Comparison of ENCODE assay signal across 16 cellular contexts in the genomic region with DNA sequence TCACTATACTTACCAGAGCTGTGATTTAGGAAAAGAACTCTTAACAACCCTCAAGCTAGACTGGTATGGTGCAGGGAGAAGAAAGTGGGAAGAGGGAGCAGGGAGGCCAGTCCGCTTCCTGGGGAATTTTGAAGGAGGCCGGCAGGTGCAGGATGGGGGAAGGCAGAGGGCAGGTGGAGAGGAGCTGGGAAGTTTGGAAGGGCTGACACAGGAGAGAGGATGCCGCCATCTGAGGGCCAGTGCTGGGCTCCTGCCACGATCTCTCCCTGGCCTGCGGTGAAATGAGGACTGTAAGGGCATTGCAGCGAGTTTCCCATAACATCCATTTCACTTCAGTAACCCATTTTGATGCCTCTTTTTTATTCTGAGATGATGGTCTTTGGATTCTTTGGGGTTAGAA. TPM values are rescaled to one million over a fixed set of nuclear protein-coding genes. Genes with fewer than 3 reads are reported as not detected.
DNase-seq lines count a peak whose midpoint lies in the region; TF ChIP-seq lines count a peak whose summit lies in the region.
"Had no signal": no experiment of that assay in that cellular context is flagged by ENCODE, and none has a peak within 500 bp of the region (broad histone marks: within the 10 kb centered on the region; RNA-seq: fewer than 3 reads in every experiment).

No MANE protein-coding gene starts in this region.

- H3K27ac ChIP-seq in SJCRH30 (no peak overlapping the region), neuronal stem cell (replicated peaks; ENCODE audit: low read length) (no peak overlapping the region), WERI-Rb-1 (no peak overlapping the region)
- H3K27ac ChIP-seq: A549 had no signal

- H3K4me1 ChIP-seq in SJCRH30 = peaks cover 4% of the 10 kb centered on the region; the same call in 1 of the 2 replicates
- peaks cover 0 to 7% of the 10 kb centered on the region in 2 donors for H3K4me1 ChIP-seq in neuronal stem cell (ENCODE audit: control insufficient read depth in 2 of 2, insufficient read depth in 1 of 2, low read depth in 1 of 2, low read length in 2 of 2)
- H3K4me1 ChIP-seq: A549 had no signal

- H3K27me3 ChIP-seq in SJCRH30 = no peaks in the 10 kb centered on the region
- no peaks in the 10 kb centered on the region for H3K27me3 ChIP-seq in neuronal stem cell (ENCODE audit: control insufficient read depth in 3 of 3, insufficient read depth in 3 of 3, low read depth in 1 of 3, low read length in 3 of 3)
- H3K27me3 ChIP-seq in WERI-Rb-1 (ENCODE audit: insufficient read depth, low read depth, severe bottlenecking) = no peaks in the 10 kb centered on the region

- no peak overlapping the region for H4K8ac ChIP-seq in neuronal stem cell (ENCODE audit: low read depth, low read length)

- no peak overlapping the region for H3K9ac ChIP-seq in neuronal stem cell (ENCODE audit: low read depth, low read length, poor library complexity)

- no peak overlapping the region for H2BK120ac ChIP-seq in neuronal stem cell (ENCODE audit: low read depth, low read length)

- H3K36me3 ChIP-seq in SJCRH30 (no peaks in the 10 kb centered on the region; the same call in 1 of the 2 replicates), neuronal stem cell (replicated peaks in 1 of 2; ENCODE audit: control insufficient read depth in 2 of 2, insufficient read depth in 2 of 2, low read length in 2 of 2) (peaks cover 5 to 9% of the 10 kb centered on the region in 2 donors), WERI-Rb-1 (peaks cover 49% of the 10 kb centered on the region)

- no peak overlapping the region for H2BK15ac ChIP-seq in neuronal stem cell (ENCODE audit: low read length)

- H3K36me3 Mint-ChIP-seq in type B pancreatic cell = peaks cover 30% of the 10 kb centered on the region
- H3K36me3 Mint-ChIP-seq: CD14-positive monocyte; CD8-positive, alpha-beta T cell had no signal

- H3K9me3 ChIP-seq in SJCRH30 (replicated peaks) (no peaks in the 10 kb centered on the region), neuronal stem cell (replicated peaks in 1 of 2; ENCODE audit: control insufficient read depth in 2 of 2, insufficient read depth in 1 of 2, low read depth in 1 of 2, low read length in 2 of 2) (peaks cover 4 to 6% of the 10 kb centered on the region in 2 donors), WERI-Rb-1 (ENCODE audit: severe bottlenecking) (no peaks in the 10 kb centered on the region)
- H3K9me3 ChIP-seq: A549 had no signal

- no peak overlapping the region for H2AFZ ChIP-seq in neuronal stem cell (ENCODE audit: low read length)

- H3K4me3 Mint-ChIP-seq in type B pancreatic cell = no peak overlapping the region
- H3K4me3 Mint-ChIP-seq: CD8-positive, alpha-beta T cell had no signal

- peaks cover 42% of the 10 kb centered on the region for H3K4me1 Mint-ChIP-seq in type B pancreatic cell (ENCODE audit: unreplicated experiment)
- H3K4me1 Mint-ChIP-seq: CD14-positive monocyte had no signal

- H3K9me3 Mint-ChIP-seq in type B pancreatic cell = no peaks in the 10 kb centered on the region
- H3K9me3 Mint-ChIP-seq: CD14-positive monocyte; CD8-positive, alpha-beta T cell; H9 had no signal

- no CpG with 5 or more reads among the region's 6 CpGs for WGBS in neuronal stem cell (ENCODE audit: extremely low coverage in 2 of 2, insufficient read length in 2 of 2, insufficient replicate concordance in 1 of 2), 2 donors

- peak overlapping the region; percentile 46 for H3K27ac Mint-ChIP-seq in type B pancreatic cell
- H3K27ac Mint-ChIP-seq: CD14-positive monocyte; CD8-positive, alpha-beta T cell had no signal

- no peak overlapping the region for H3K14ac ChIP-seq in neuronal stem cell (ENCODE audit: low read length)

- no peak overlapping the region for H2BK5ac ChIP-seq in neuronal stem cell (ENCODE audit: low read length)

- H3K79me1 ChIP-seq in neuronal stem cell (ENCODE audit: low read depth, low read length) = peaks cover 10% of the 10 kb centered on the region

- H3K4me2 ChIP-seq in neuronal stem cell (ENCODE audit: insufficient read depth, low read length, poor library complexity, severe bottlenecking) = no peak overlapping the region
- H3K4me2 ChIP-seq: A549 had no signal

- H3K18ac ChIP-seq in neuronal stem cell (ENCODE audit: low read length) = no peak overlapping the region

- no peak overlapping the region for H3K4ac ChIP-seq in neuronal stem cell (ENCODE audit: low read length)

- H3K4me3 ChIP-seq in SJCRH30 (no peak overlapping the region), neuronal stem cell (ENCODE audit: low read length in 2 of 2) (no peak overlapping the region), WERI-Rb-1 (ENCODE audit: low read depth, low read length) (no peak overlapping the region)
- H3K4me3 ChIP-seq: A549 had no signal

- TF ChIP-seq CTCF in type B pancreatic cell (conservative IDR thresholded peaks at IDR 0.05) = no peak
- TF ChIP-seq CTCF in WERI-Rb-1 (IDR thresholded peaks at IDR 0.05; ENCODE audit: low read depth, low read length) = no peak

- H2BK12ac ChIP-seq in neuronal stem cell (ENCODE audit: low read length) = no peak overlapping the region

- DNase-seq in SJCRH30 (peak; percentile 43 to 62), cerebellum (ENCODE audit: low spot score) (peak; percentile 53), neuronal stem cell (ENCODE audit: low spot score) (no peak), type B pancreatic cell (ENCODE audit: extremely low spot score, unreplicated experiment) (no peak), WERI-Rb-1 (no peak), NCI-H510A treated with DMSO at 0.1 percent for 48 hours (lab: John Stamatoyannopoulos, UW) (no peak)
- DNase-seq in activated CD8-positive, alpha-beta memory T cell treated with anti-CD3 and anti-CD28 coated beads, Interleukin-2, amount 50 U/mL, for 4 hours = no peak
- DNase-seq: CD8-positive, alpha-beta T cell; COR-L47; DMS153; DND-41; GOT3; H9; IMR-90 had no signal

- H2AK5ac ChIP-seq in neuronal stem cell (ENCODE audit: low read depth, low read length) = no peak overlapping the region

- no peaks in the 10 kb centered on the region for H3K27me3 Mint-ChIP-seq in type B pancreatic cell

- peak overlapping the region; percentile 51 for H3K23ac ChIP-seq in neuronal stem cell (ENCODE audit: low read depth, low read length, poor library complexity)

- H4K91ac ChIP-seq in neuronal stem cell (ENCODE audit: low read depth, low read length, poor library complexity) = no peak overlapping the region

RNA-seq across cellular contexts. Expression of a gene that starts 8.9 kb away (rescaled TPM):
- total RNA-seq in SJCRH30 (2014; rRNA removed; shearing (Covaris generic)) = 18.2 and 18.7 TPM in 2 replicates
- total RNA-seq in cerebellum = 17.1 TPM
- polyA plus RNA-seq in neuronal stem cell (2013, experiment 1 of 2) = 28.9 TPM
- polyA plus RNA-seq in neuronal stem cell (2013, experiment 2 of 2) = 29.1 TPM
- 49.7 and 57.2 TPM in 2 replicates for total RNA-seq in type B pancreatic cell (ENCODE audit: low replicate concordance)
- polyA plus RNA-seq: CD14-positive monocyte had no signal

Comparison
In these comparisons a context has a peak if more than half of its experiments do, and no peak if none do; other contexts are left out.
1. DNase-seq: peak in SJCRH30 (2 of 2) and cerebellum (single experiment); none in neuronal stem cell (single experiment), type B pancreatic cell (single experiment), WERI-Rb-1 (single experiment), NCI-H510A treated with DMSO at 0.1 percent for 48 hours (single experiment) and activated CD8-positive, alpha-beta memory T cell treated with anti-CD3 and anti-CD28 coated beads, Interleukin-2, amount 50 U/mL, for 4 hours (single experiment).